Comparison of ENCODE assay signal across 1 cellular context in the genomic region with DNA sequence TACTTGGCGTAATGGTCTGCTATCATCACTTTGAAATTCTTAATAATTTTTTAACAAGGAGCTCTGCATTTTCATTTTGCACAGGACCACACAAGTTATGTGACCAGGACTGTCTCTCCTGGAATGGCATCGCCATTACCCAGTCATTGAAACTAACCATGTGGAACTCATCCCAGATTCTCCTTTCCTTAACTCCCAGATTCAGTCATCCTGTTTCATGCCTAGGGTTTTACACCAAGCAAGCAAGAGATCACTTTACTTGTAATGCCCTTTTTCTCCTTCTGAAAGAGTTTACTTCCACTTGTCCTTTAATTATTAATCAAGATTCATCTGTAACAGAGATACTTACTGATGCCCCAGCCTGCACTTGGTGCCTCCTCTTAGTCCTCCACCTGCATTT.
TF ChIP-seq lines count a peak whose summit lies in the region.

No MANE protein-coding gene starts in this region.

TF ChIP-seq in HepG2, 621 proteins besides CTCF, POLR2A, EP300 and RAD21:
- TF ChIP-seq ATRX (CRISPR knock-in tag; IDR thresholded peaks at IDR 0.05; ENCODE audit: borderline replicate concordance) (no peak), CBX5 (CRISPR knock-in tag; IDR thresholded peaks at IDR 0.05; ENCODE audit: borderline replicate concordance) (no peak), PHF21A (CRISPR knock-in tag; IDR thresholded peaks at IDR 0.05) (no peak), ZMYM4 (CRISPR knock-in tag; IDR thresholded peaks at IDR 0.05) (no peak), ZNF138 (CRISPR knock-in tag; IDR thresholded peaks at IDR 0.05; ENCODE audit: low read depth) (no peak), SRY (CRISPR knock-in tag; IDR thresholded peaks at IDR 0.05) (no peak), HINFP (CRISPR knock-in tag; IDR thresholded peaks at IDR 0.05; ENCODE audit: low read depth) (no peak), NFE2 (CRISPR knock-in tag; IDR thresholded peaks at IDR 0.05) (no peak)
TF ChIP-seq in HepG2: peak in this region for 0.
